ENCODE assay signal across 20 cellular contexts in genomic region chr10:86769991-86770390, GRCh38. TPM values are rescaled to one million over a fixed set of nuclear protein-coding genes. Genes with fewer than 3 reads are reported as not detected.
DNase-seq lines count a peak whose midpoint lies in the region; ATAC-seq and TF ChIP-seq lines count a peak whose summit lies in the region.
"Had no signal": no experiment of that assay in that cellular context is flagged by ENCODE, and none has a peak within 500 bp of the region (broad histone marks: within the 10 kb centered on the region; RNA-seq: fewer than 3 reads in every experiment).

No MANE protein-coding gene starts in this region.

- POLR2A ChIA-PET in WTC11 (lab: Charles Lee) = interaction anchor here (0.5 to 1.4 kb wide), 3 partner anchors 12 to 55 kb away, joined by 3 to 5 read pairs (median 4); no protein-coding TSS in a partner anchor
- POLR2A ChIA-PET in activated CD8-positive, alpha-beta T cell treated with anti-CD3 and anti-CD28 coated beads, Interleukin-2, amount 10 ng/mL, durations not matched to agents 7 days and 5 days (lab: Charles Lee) = interaction anchor here (0.6 kb wide), 1 partner anchor 137 kb away, joined by 3 read pairs; no protein-coding TSS in a partner anchor

- H3K18ac ChIP-seq in H9 (ENCODE audit: insufficient read length, low read depth, low read length) = no peak overlapping the region
- no peak overlapping the region for H3K18ac ChIP-seq in trophoblast cell (ENCODE audit: low read length)

- CTCF ChIA-PET in WTC11 (lab: Charles Lee) = interaction anchor here (0.7 to 1.4 kb wide), 4 partner anchors 15 to 370 kb away, joined by 3 to 5 read pairs (median 4); no protein-coding TSS in a partner anchor
- CTCF ChIA-PET in activated CD8-positive, alpha-beta T cell treated with anti-CD3 and anti-CD28 coated beads, Interleukin-2, amount 10 ng/mL, durations not matched to agents 7 days and 5 days (lab: Charles Lee) = interaction anchor here (1.1 kb wide), 1 partner anchor 12 kb away, joined by 3 read pairs; no protein-coding TSS in a partner anchor

- peak overlapping the region; percentile 19 for H2BK5ac ChIP-seq in H9 (ENCODE audit: insufficient read length, low read length)
- no peak overlapping the region for H2BK5ac ChIP-seq in trophoblast cell (ENCODE audit: low read depth, low read length, poor library complexity)

- H3K36me3 ChIP-seq in trophoblast cell (ENCODE audit: control insufficient read depth in 1 of 2, insufficient read depth in 2 of 2, low read length in 2 of 2) (no peaks in the 10 kb centered on the region), esophagus muscularis mucosa (no peaks in the 10 kb centered on the region)
- H3K36me3 ChIP-seq: Peyer's patch had no signal

- no peaks in the 10 kb centered on the region for H3K23me2 ChIP-seq in H9 (ENCODE audit: insufficient read length, low read depth, low read length, poor library complexity, severe bottlenecking)

- no peak for TF ChIP-seq EP300 in esophagus muscularis mucosa (IDR thresholded peaks at IDR 0.05)

- H3K27ac ChIP-seq in H9 (ENCODE audit: insufficient read length, low read depth, low read length) (peak overlapping the region; percentile 33), trophoblast cell (ENCODE audit: low read depth, low read length) (no peak overlapping the region), esophagus muscularis mucosa (replicated peaks in 1 of 4) (peak overlapping the region in 1 of 4 donors; percentile 7)
- H3K27ac ChIP-seq: Peyer's patch had no signal

- H3K27me3 Mint-ChIP-seq in H9 (ENCODE audit: low read depth) (no peaks in the 10 kb centered on the region), WTC11 (ENCODE audit: low read depth) (no peaks in the 10 kb centered on the region)
- H3K27me3 Mint-ChIP-seq in activated CD8-positive, alpha-beta T cell treated with anti-CD3 and anti-CD28 coated beads, Interleukin-2, amount 10 ng/mL, durations not matched to agents 7 days and 5 days (ENCODE audit: low read depth) = peaks cover 4% of the 10 kb centered on the region

- peak overlapping the region; percentile 17 to 96 (median 78); a peak in 4 of 7 replicates for H3K27ac Mint-ChIP-seq in H9
- H3K27ac Mint-ChIP-seq in WTC11 = peak overlapping the region; percentile 64
- no peak overlapping the region for H3K27ac Mint-ChIP-seq in activated CD8-positive, alpha-beta T cell treated with anti-CD3 and anti-CD28 coated beads, Interleukin-2, amount 10 ng/mL, durations not matched to agents 7 days and 5 days
- H3K27ac Mint-ChIP-seq: CD4-positive, CD25-positive, alpha-beta regulatory T cell had no signal

- H3K36me3 Mint-ChIP-seq in H9 (ENCODE audit: insufficient read depth in 1 of 3, low read depth in 3 of 3) = peaks cover 0 to 8% (median 0%) of the 10 kb centered on the region in 3 experiments; a peak in 2 of 7 replicates
- no peaks in the 10 kb centered on the region; the same call in 1 of the 2 replicates for H3K36me3 Mint-ChIP-seq in WTC11
- H3K36me3 Mint-ChIP-seq in activated CD8-positive, alpha-beta T cell treated with anti-CD3 and anti-CD28 coated beads, Interleukin-2, amount 10 ng/mL, durations not matched to agents 7 days and 5 days (ENCODE audit: low read depth) = no peaks in the 10 kb centered on the region
- H3K36me3 Mint-ChIP-seq: CD4-positive, CD25-positive, alpha-beta regulatory T cell had no signal

- H3K4me2 ChIP-seq in H9 (ENCODE audit: insufficient read depth, insufficient read length, low read length) = peak overlapping the region; percentile 1
- no peak overlapping the region for H3K4me2 ChIP-seq in trophoblast cell (ENCODE audit: low read length)

- H2BK120ac ChIP-seq in H9 (ENCODE audit: low read depth, low read length, poor library complexity, severe bottlenecking) (no peak overlapping the region), trophoblast cell (ENCODE audit: insufficient read depth, low read length, poor library complexity) (no peak overlapping the region)

- no peak overlapping the region for H2AFZ ChIP-seq in H9 (ENCODE audit: low read length)
- no peak overlapping the region for H2AFZ ChIP-seq in trophoblast cell (ENCODE audit: insufficient read depth, low read length, poor library complexity)

- no peaks in the 10 kb centered on the region for H4K20me1 ChIP-seq in H9 (ENCODE audit: control insufficient read depth, insufficient read depth, insufficient read length)

- H3K4me1 Mint-ChIP-seq in H9 = peaks cover 50 to 63% of the 10 kb centered on the region in 2 experiments
- peaks cover 86% of the 10 kb centered on the region for H3K4me1 Mint-ChIP-seq in WTC11
- peaks cover 7% of the 10 kb centered on the region for H3K4me1 Mint-ChIP-seq in activated CD8-positive, alpha-beta T cell treated with anti-CD3 and anti-CD28 coated beads, Interleukin-2, amount 10 ng/mL, durations not matched to agents 7 days and 5 days (ENCODE audit: low read depth)

- H2AK5ac ChIP-seq in H9 (ENCODE audit: insufficient read length, low read length) (no peak overlapping the region), trophoblast cell (ENCODE audit: low read length) (no peak overlapping the region)

- H3K9ac ChIP-seq in H9 (ENCODE audit: extremely low read depth, insufficient read length, low read length) = no peak overlapping the region
- no peak overlapping the region for H3K9ac ChIP-seq in trophoblast cell (ENCODE audit: low read length)

- H4K91ac ChIP-seq in H9 (ENCODE audit: insufficient read length, low read depth, low read length) (no peak overlapping the region), trophoblast cell (ENCODE audit: low read depth, low read length) (no peak overlapping the region)

- ATAC-seq in WTC11 (peak; percentile 14), left ventricle myocardium superior (peak; percentile 31), GM19395 (IDR thresholded peaks at IDR 0.05; ENCODE audit: unreplicated experiment) (no peak)
- no peak for ATAC-seq in activated CD8-positive, alpha-beta T cell treated with anti-CD3 and anti-CD28 coated beads, Interleukin-2, amount 10 ng/mL, durations not matched to agents 7 days and 5 days

- H3K9me3 Mint-ChIP-seq in H9 = no peaks in the 10 kb centered on the region
- no peaks in the 10 kb centered on the region for H3K9me3 Mint-ChIP-seq in WTC11
- no peaks in the 10 kb centered on the region for H3K9me3 Mint-ChIP-seq in activated CD8-positive, alpha-beta T cell treated with anti-CD3 and anti-CD28 coated beads, Interleukin-2, amount 10 ng/mL, durations not matched to agents 7 days and 5 days (ENCODE audit: insufficient read depth)

- H3K4me3 Mint-ChIP-seq in H9 (0 out of 5 replicates have a peak overlapping the region, but pooled peaks of 1 of the 2 experiments have one; percentile 11), WTC11 (no peak overlapping the region; the same call in 1 of the 2 replicates)
- no peak overlapping the region for H3K4me3 Mint-ChIP-seq in activated CD8-positive, alpha-beta T cell treated with anti-CD3 and anti-CD28 coated beads, Interleukin-2, amount 10 ng/mL, durations not matched to agents 7 days and 5 days
- H3K4me3 Mint-ChIP-seq: CD4-positive, CD25-positive, alpha-beta regulatory T cell had no signal

- no peak overlapping the region for H2BK20ac ChIP-seq in H9 (ENCODE audit: low read depth, low read length, poor library complexity, severe bottlenecking)

- intact Hi-C loops in left ventricle myocardium superior (cut with micrococcal nuclease) (no loop called here), esophagus muscularis mucosa (cut with DNase I) (no loop called here)

- DNase-seq in H9 = no peak
- no peak for DNase-seq in WTC11 (ENCODE audit: low spot score)
- no peak for DNase-seq in left ventricle myocardium superior
- DNase-seq in trophoblast cell = no peak
- DNase-seq in activated CD8-positive, alpha-beta T cell treated with anti-CD3 and anti-CD28 coated beads, Interleukin-2, amount 10 ng/mL, durations not matched to agents 7 days and 5 days = no peak
- no peak for DNase-seq in esophagus muscularis mucosa (ENCODE audit: extremely low spot score)
- DNase-seq: COR-L47; DMS79; GOT3; NCI-H1105; NCI-H146; NCI-H2029 treated with DMSO at 0.1 percent for 48 hours; NCI-H2171; NCI-H345; NCI-H524; NCI-H774; NK-92 treated with Interleukin-12 subunit alpha and Interleukin-12 subunit beta, amount 100 ng/mL, for 24 hours; Peyer's patch had no signal

- no CpG with 5 or more reads among the region's 10 CpGs for WGBS in H9 (ENCODE audit: extremely low coverage, insufficient read length, low lambda C conversion rate)
- no CpG with 5 or more reads among the region's 10 CpGs for WGBS in trophoblast cell (ENCODE audit: extremely low coverage, insufficient coverage, insufficient read length)
- 93% methylated on average over 10 of the region's 10 CpGs for WGBS in esophagus muscularis mucosa

- H2BK15ac ChIP-seq in H9 (ENCODE audit: low read depth, low read length) = no peak overlapping the region

- TF ChIP-seq CTCF in H9 (conservative IDR thresholded peaks at IDR 0.05) = no peak
- no peak for TF ChIP-seq CTCF in WTC11 (IDR thresholded peaks at IDR 0.05)
- TF ChIP-seq CTCF in esophagus muscularis mucosa (IDR thresholded peaks at IDR 0.05) = no peak

- H3K23ac ChIP-seq in H9 (ENCODE audit: insufficient read length, low read depth, low read length) (no peak overlapping the region), trophoblast cell (ENCODE audit: low read length) (no peak overlapping the region)

- H3K9me3 ChIP-seq in H9 (ENCODE audit: control insufficient read depth, low read depth, low read length) = no peaks in the 10 kb centered on the region
- no peaks in the 10 kb centered on the region for H3K9me3 ChIP-seq in trophoblast cell (ENCODE audit: insufficient read depth, low read depth, low read length)
- no peaks in the 10 kb centered on the region for H3K9me3 ChIP-seq in esophagus muscularis mucosa
- H3K9me3 ChIP-seq: Peyer's patch had no signal

- peaks cover 58% of the 10 kb centered on the region for H3K79me2 ChIP-seq in H9 (ENCODE audit: insufficient read depth, low read length)
- peaks cover 6% of the 10 kb centered on the region for H3K79me2 ChIP-seq in trophoblast cell (ENCODE audit: control insufficient read depth, insufficient read depth, low read length, poor library complexity)

- H3K79me1 ChIP-seq in H9 (ENCODE audit: insufficient read depth, low read depth, low read length, poor library complexity, severe bottlenecking) = no peaks in the 10 kb centered on the region
- no peaks in the 10 kb centered on the region for H3K79me1 ChIP-seq in trophoblast cell (ENCODE audit: low read length)

- H3K4me3 ChIP-seq in trophoblast cell (ENCODE audit: low read depth, low read length) = no peak overlapping the region
- H3K4me3 ChIP-seq in esophagus muscularis mucosa = no peak overlapping the region
- H3K4me3 ChIP-seq: Peyer's patch had no signal

- 0 out of 2 replicates have a peak overlapping the region, but pooled peaks have one; percentile 20 for H3K14ac ChIP-seq in H9 (ENCODE audit: insufficient read depth, low read length)
- no peak overlapping the region for H3K14ac ChIP-seq in trophoblast cell (ENCODE audit: low read length)

- H4K12ac ChIP-seq in trophoblast cell (ENCODE audit: low read depth, low read length) = no peak overlapping the region

- H3K56ac ChIP-seq in H9 (ENCODE audit: insufficient read length, low read depth, low read length) = no peak overlapping the region

- H3K27me3 ChIP-seq in H9 (ENCODE audit: insufficient read depth, low read length) (no peaks in the 10 kb centered on the region), trophoblast cell (ENCODE audit: insufficient read depth, low read length) (no peaks in the 10 kb centered on the region), esophagus muscularis mucosa (no peaks in the 10 kb centered on the region)
- H3K27me3 ChIP-seq: Peyer's patch had no signal

- H3K4me1 ChIP-seq in H9 (ENCODE audit: insufficient read depth, low read length) (peaks cover 17% of the 10 kb centered on the region), trophoblast cell (ENCODE audit: control insufficient read depth in 1 of 2, insufficient read depth in 2 of 2, low read length in 2 of 2) (peaks cover 2 to 10% of the 10 kb centered on the region in 2 experiments), esophagus muscularis mucosa (peaks cover 30 to 99% (median 91%) of the 10 kb centered on the region in 4 donors)

- no peak overlapping the region for H3K4ac ChIP-seq in H9 (ENCODE audit: low read depth, low read length)
- H3K4ac ChIP-seq in trophoblast cell (ENCODE audit: low read depth, low read length) = peak overlapping the region; percentile 45

- no peak overlapping the region for H4K8ac ChIP-seq in H9 (replicated peaks; ENCODE audit: insufficient read length, low read depth, low read length)
- H4K8ac ChIP-seq in trophoblast cell (ENCODE audit: low read depth, low read length) = no peak overlapping the region

- no peak for TF ChIP-seq POLR2A in esophagus muscularis mucosa (IDR thresholded peaks at IDR 0.05; ENCODE audit: low read depth)

- no peak overlapping the region for H2BK12ac ChIP-seq in H9 (ENCODE audit: insufficient read length, low read depth, low read length)
- H2BK12ac ChIP-seq in trophoblast cell (ENCODE audit: low read length) = no peak overlapping the region

- H3T11ph ChIP-seq in H9 (ENCODE audit: low read length) = no peak overlapping the region

- no peak overlapping the region for H4K5ac ChIP-seq in H9 (ENCODE audit: insufficient read length, low read depth, low read length)

RNA-seq across cellular contexts. Expression of gene BMPR1A, which starts 13.6 kb away (rescaled TPM):
- total RNA-seq in H9 (2021) (138 and 145 TPM in 2 replicates), WTC11 (2021) (99.7 to 107 TPM (median 104 TPM) in 3 replicates), left ventricle myocardium superior (48.4 TPM), esophagus muscularis mucosa (100 to 1,000 TPM in 1 of 4 donors, 10 to 100 TPM in 3; 66.1 to 110 (median 90.5) TPM)
- polyA plus RNA-seq in trophoblast cell (2013) = 33.4 and 35.8 TPM in 2 replicates
- 1 to 10 TPM; 8.0 to 9.8 TPM for total RNA-seq in activated CD8-positive, alpha-beta T cell treated with anti-CD3 and anti-CD28 coated beads, Interleukin-2, amount 10 ng/mL, durations not matched to agents 7 days and 5 days

Comparison
In these comparisons a context has a peak if more than half of its experiments do, and no peak if none do; other contexts are left out.
1. ATAC-seq: peak in WTC11 (single experiment) and left ventricle myocardium superior (single experiment); none in activated CD8-positive, alpha-beta T cell treated with anti-CD3 and anti-CD28 coated beads, Interleukin-2, amount 10 ng/mL, durations not matched to agents 7 days and 5 days (single experiment) and GM19395 (single experiment).